8 cellular contexts compared by ENCODE assay signal in the genomic region with DNA sequence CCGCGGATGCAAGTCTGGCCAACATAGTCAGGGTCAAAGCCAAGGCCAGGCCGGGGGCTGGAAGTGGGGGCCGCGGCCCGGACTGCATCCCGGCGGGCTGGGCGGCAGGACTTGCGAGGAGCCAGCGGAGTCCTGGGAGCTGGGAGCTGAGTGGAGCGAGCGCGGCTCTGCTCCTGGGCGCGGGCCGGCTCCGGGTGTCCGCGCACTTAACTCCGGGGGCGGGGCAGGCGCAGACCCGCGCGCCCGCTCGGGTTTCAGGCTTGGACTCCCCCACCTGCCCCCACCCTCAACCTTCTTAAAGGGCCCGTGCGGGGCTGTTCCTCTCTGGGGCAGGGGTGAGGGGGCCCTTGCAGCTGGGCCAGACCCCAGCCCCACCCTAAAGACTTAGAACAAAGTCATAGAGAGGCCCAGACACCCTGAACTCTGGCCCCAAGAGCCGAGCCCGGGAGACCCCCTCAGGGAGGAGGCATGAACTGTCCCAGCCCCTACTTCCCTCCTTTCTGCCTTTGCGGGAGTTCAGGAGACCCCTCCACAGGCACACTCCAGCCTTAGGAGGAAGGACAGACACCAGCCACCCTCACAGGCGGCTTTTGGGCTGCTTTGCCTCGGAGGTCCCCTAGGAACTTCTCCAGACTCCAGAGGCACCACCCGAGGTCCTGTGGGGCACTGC. TPM values are rescaled to one million over a fixed set of nuclear protein-coding genes. Genes with fewer than 3 reads are reported as not detected.
A peak's percentile ranks its signal among the peaks of the same experiment; 100 is the strongest.
DNase-seq lines count a peak whose midpoint lies in the region; ATAC-seq and TF ChIP-seq lines count a peak whose summit lies in the region.
"Had no signal": no experiment of that assay in that cellular context is flagged by ENCODE, and none has a peak within 500 bp of the region (broad histone marks: within the 10 kb centered on the region; RNA-seq: fewer than 3 reads in every experiment).

Gene CSPG4, minus strand, starts transcription at position 181 of the 670 bp plus-strand sequence. Its CDS starts 93 bp downstream, at position 88.

- no peaks in the 10 kb centered on the region for H3K27me3 ChIP-seq in HUES48 (ENCODE audit: control insufficient read depth, insufficient read depth, low read length)
- H3K27me3 ChIP-seq in thyroid gland: no peaks in the 10 kb centered on the region

- H3K9me3 ChIP-seq in HUES48 (ENCODE audit: control insufficient read depth, insufficient read depth, low read length) (no peaks in the 10 kb centered on the region), thyroid gland (no peaks in the 10 kb centered on the region)

- H3K4me1 ChIP-seq in HUES48 (ENCODE audit: control insufficient read depth, insufficient read depth, low read length): peaks cover 6% of the 10 kb centered on the region; the same call in 1 of the 2 replicates
- H3K4me1 ChIP-seq in thyroid gland: peaks cover 13 to 30% of the 10 kb centered on the region in 2 donors

- H3K27ac ChIP-seq in HUES48 (ENCODE audit: low read depth, low read length) (no peak within 1 kb of the TSS), thyroid gland (peak within 1 kb of the TSS in 1 of 3 donors; percentile 9), substantia nigra (ENCODE audit: low read depth, low read length, poor library complexity, severe bottlenecking) (no peak within 1 kb of the TSS)

- no peak for TF ChIP-seq CTCF in cardiac fibroblast (IDR thresholded peaks at IDR 0.05; ENCODE audit: low read depth, low read length)
- TF ChIP-seq CTCF in thyroid gland (IDR thresholded peaks at IDR 0.05): no peak

- no peak within 1 kb of the TSS for H3K9ac ChIP-seq in HUES48 (ENCODE audit: low read depth, low read length)

- intact Hi-C loops in left colon (cut with DNase I, micrococcal nuclease): no loop called here
- intact Hi-C loops in thyroid gland (cut with DNase I): no loop called here

- H3K36me3 ChIP-seq in HUES48 (ENCODE audit: control insufficient read depth, insufficient read depth, low read length): no peaks in the 10 kb centered on the region
- no peaks in the 10 kb centered on the region for H3K36me3 ChIP-seq in thyroid gland

- WGBS in thyroid gland, 2 donors: 9 to 30% methylated on average over 8 to 21 of the region's 36 CpGs

- peak; percentile 35 for ATAC-seq in left colon
- ATAC-seq in HG02763 (IDR thresholded peaks at IDR 0.05; ENCODE audit: unreplicated experiment): no peak

- DNase-seq in cardiac fibroblast (ENCODE audit: low read depth in 2 of 2) (peak; percentile 50 to 74), left colon (peak; percentile 47 to 60), thyroid gland (peak; percentile 48 to 62), substantia nigra (lab: John Stamatoyannopoulos, UW) (no peak), putamen (ENCODE audit: low spot score) (no peak)
- DNase-seq: activated naive CD4-positive, alpha-beta T cell treated with Interleukin-2 at 50 U/mL for 16 hours had no signal

- TF ChIP-seq POLR2A in thyroid gland (IDR thresholded peaks at IDR 0.05): peak in 1 of 2 donors; percentile 13

- H3K4me3 ChIP-seq in HUES48 (ENCODE audit: low read depth, low read length): peak within 1 kb of the TSS; percentile 60
- peak within 1 kb of the TSS; percentile 58 to 65 for H3K4me3 ChIP-seq in cardiac fibroblast (replicated peaks in 1 of 2; ENCODE audit: low read depth in 2 of 2, low read length in 2 of 2)
- peak within 1 kb of the TSS in 1 of 3 donors; percentile 20 for H3K4me3 ChIP-seq in thyroid gland (replicated peaks in 1 of 3)

RNA-seq across cellular contexts. Expression of gene CSPG4, which starts in this region (rescaled TPM):
- 10 to 100 TPM in 1 of 2 donors, 1 to 10 TPM in 1; 2.1 to 12.2 TPM for total RNA-seq in left colon
- 10 to 100 TPM in 1 of 4 donors, 1 to 10 TPM in 3; 2.4 to 10.5 (median 3.2) TPM for total RNA-seq in thyroid gland

Comparison
In these comparisons a context has a peak if more than half of its experiments do, and no peak if none do; other contexts are left out.
1. DNase-seq: peak in cardiac fibroblast (2 of 2), left colon (2 of 2) and thyroid gland (2 of 2); none in substantia nigra (0 of 49) and putamen (single experiment).